In genomic region chr9:36170531-36170930, GRCh38 we compare ENCODE assay signal across 7 cellular contexts. TPM values are rescaled to one million over a fixed set of nuclear protein-coding genes. Genes with fewer than 3 reads are reported as not detected.
"Had no signal": no experiment of that assay in that cellular context is flagged by ENCODE, and none has a peak within 500 bp of the region (broad histone marks: within the 10 kb centered on the region; RNA-seq: fewer than 3 reads in every experiment).

No MANE protein-coding gene starts in this region.

- DNase-seq: GM23248, GOT3, H9, HCEC 1CT, KBM-7 had no signal

- H3K27ac ChIP-seq: GM23248, KMS-11 had no signal

- H3K4me2 ChIP-seq: KMS-11 had no signal

- H2AFZ ChIP-seq: GM23248 had no signal

- H3K9ac ChIP-seq: GM23248, KMS-11 had no signal

- H3K4me3 ChIP-seq: GM23248 had no signal

RNA-seq across cellular contexts. Expression of gene CCIN, which starts 1.3 kb away (rescaled TPM):
- total RNA-seq: H9, HT-29 had no signal
